In the genomic region with DNA sequence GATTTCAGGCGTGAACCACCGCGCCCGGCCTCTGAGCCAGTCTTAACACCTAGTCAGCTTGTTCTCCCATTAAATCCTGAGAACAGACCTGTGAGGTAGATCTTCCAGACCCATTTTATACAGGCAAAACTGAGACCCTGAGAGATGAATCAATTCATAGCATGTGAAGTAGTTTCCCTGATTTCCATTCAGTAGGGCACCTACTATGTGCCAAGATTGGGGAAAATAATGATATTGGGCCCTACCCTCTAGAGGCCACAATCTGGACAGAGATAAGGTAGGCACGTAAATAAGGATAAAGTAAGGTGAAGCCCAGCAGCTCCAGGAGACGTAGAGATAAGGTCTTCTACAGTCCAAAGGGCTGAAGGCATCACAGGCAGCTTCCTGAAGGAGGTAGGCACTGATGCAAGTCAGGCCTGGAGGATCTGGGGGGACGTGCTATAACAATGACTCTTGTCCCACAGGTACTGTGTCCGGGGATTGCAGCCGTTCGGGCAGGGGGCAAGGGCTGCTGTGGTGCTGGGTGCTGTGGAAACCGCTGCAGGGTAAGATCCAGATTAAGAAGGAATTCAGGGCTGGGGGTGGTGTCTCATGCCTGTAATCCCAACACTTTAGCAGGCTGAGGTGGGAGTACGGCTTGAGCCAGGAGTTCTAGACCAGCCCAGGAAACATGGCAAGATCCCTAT, we compare ENCODE assay signal across 1 cellular context.
TF ChIP-seq lines count a peak whose summit lies in the region.

No MANE protein-coding gene starts in this region.

TF ChIP-seq in SK-N-SH treated with all-trans-retinoic acid at 6 μM for 48 hours, 23 proteins besides CTCF, POLR2A, EP300 and RAD21 (continued from another document):
- TF ChIP-seq, protein P1, sequence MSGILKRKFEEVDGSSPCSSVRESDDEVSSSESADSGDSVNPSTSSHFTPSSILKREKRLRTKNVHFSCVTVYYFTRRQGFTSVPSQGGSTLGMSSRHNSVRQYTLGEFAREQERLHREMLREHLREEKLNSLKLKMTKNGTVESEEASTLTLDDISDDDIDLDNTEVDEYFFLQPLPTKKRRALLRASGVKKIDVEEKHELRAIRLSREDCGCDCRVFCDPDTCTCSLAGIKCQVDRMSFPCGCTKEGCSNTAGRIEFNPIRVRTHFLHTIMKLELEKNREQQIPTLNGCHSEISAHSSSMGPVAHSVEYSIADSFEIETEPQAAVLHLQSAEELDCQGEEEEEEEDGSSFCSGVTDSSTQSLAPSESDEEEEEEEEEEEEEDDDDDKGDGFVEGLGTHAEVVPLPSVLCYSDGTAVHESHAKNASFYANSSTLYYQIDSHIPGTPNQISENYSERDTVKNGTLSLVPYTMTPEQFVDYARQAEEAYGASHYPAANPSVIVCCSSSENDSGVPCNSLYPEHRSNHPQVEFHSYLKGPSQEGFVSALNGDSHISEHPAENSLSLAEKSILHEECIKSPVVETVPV (CRISPR knock-in tag; IDR thresholded peaks at IDR 0.05), result no peak
- TF ChIP-seq PPARA (CRISPR knock-in tag; IDR thresholded peaks at IDR 0.05; ENCODE audit: borderline replicate concordance) (no peak), OSR1 (CRISPR knock-in tag; IDR thresholded peaks at IDR 0.05) (no peak), SNAI2 (CRISPR knock-in tag; IDR thresholded peaks at IDR 0.05) (no peak), ESRRG (CRISPR knock-in tag; IDR thresholded peaks at IDR 0.05) (no peak), ZFP3 (CRISPR knock-in tag; IDR thresholded peaks at IDR 0.05) (no peak), ARNTL (CRISPR knock-in tag; IDR thresholded peaks at IDR 0.05; ENCODE audit: borderline replicate concordance, low read depth) (no peak), TOX (CRISPR knock-in tag; IDR thresholded peaks at IDR 0.05; ENCODE audit: borderline replicate concordance) (no peak), CSDC2 (CRISPR knock-in tag; IDR thresholded peaks at IDR 0.05) (no peak), ZNF8 (CRISPR knock-in tag; IDR thresholded peaks at IDR 0.05) (no peak), ZNF565 (CRISPR knock-in tag; conservative IDR thresholded peaks at IDR 0.05; ENCODE audit: low read depth) (no peak), ZNF70 (CRISPR knock-in tag; IDR thresholded peaks at IDR 0.05) (no peak), RARB (CRISPR knock-in tag; IDR thresholded peaks at IDR 0.05) (no peak)
- TF ChIP-seq, protein P2, sequence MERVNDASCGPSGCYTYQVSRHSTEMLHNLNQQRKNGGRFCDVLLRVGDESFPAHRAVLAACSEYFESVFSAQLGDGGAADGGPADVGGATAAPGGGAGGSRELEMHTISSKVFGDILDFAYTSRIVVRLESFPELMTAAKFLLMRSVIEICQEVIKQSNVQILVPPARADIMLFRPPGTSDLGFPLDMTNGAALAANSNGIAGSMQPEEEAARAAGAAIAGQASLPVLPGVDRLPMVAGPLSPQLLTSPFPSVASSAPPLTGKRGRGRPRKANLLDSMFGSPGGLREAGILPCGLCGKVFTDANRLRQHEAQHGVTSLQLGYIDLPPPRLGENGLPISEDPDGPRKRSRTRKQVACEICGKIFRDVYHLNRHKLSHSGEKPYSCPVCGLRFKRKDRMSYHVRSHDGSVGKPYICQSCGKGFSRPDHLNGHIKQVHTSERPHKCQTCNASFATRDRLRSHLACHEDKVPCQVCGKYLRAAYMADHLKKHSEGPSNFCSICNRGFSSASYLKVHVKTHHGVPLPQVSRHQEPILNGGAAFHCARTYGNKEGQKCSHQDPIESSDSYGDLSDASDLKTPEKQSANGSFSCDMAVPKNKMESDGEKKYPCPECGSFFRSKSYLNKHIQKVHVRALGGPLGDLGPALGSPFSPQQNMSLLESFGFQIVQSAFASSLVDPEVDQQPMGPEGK (CRISPR knock-in tag; IDR thresholded peaks at IDR 0.05; ENCODE audit: borderline replicate concordance), result no peak
